Comparison of ENCODE assay signal across 23 cellular contexts in genomic region chr4:32163125-32163524, GRCh38.
"Had no signal": no experiment of that assay in that cellular context is flagged by ENCODE, and none has a peak within 500 bp of the region (broad histone marks: within the 10 kb centered on the region; RNA-seq: fewer than 3 reads in every experiment).

No MANE protein-coding gene starts in this region.

- H3K4me1 Mint-ChIP-seq: activated naive CD4-positive, alpha-beta T cell treated with anti-CD3 and anti-CD28 coated beads, Interleukin-2, amount 50 U/mL, for 24 hours; memory B cell; nephron had no signal

- H3K27ac Mint-ChIP-seq: activated CD8-positive, alpha-beta T cell treated with anti-CD3 and anti-CD28 coated beads, Interleukin-2, amount 10 ng/mL, durations not matched to agents 7 days and 5 days; activated naive CD4-positive, alpha-beta T cell treated with anti-CD3 and anti-CD28 coated beads, Interleukin-2, amount 50 U/mL, for 24 hours; memory B cell; nephron; stimulated activated naive CD8-positive, alpha-beta T cell treated with anti-CD3 and anti-CD28 coated beads, Interleukin-15, Interleukin-2, amounts not matched to agents 100 ng/mL and 50 ng/mL, for 24 hours had no signal

- H3K4me3 ChIP-seq: body of pancreas, cardiac muscle cell, heart right ventricle, pancreas, thyroid gland had no signal

- H3K36me3 Mint-ChIP-seq: activated naive CD4-positive, alpha-beta T cell treated with anti-CD3 and anti-CD28 coated beads, Interleukin-2, amount 50 U/mL, for 24 hours; memory B cell had no signal

- H3K9me3 ChIP-seq: body of pancreas, pancreas, thyroid gland had no signal

- H3K27me3 ChIP-seq: body of pancreas, cardiac muscle cell, heart right ventricle, pancreas, thyroid gland had no signal

- H3K9me3 Mint-ChIP-seq: activated naive CD4-positive, alpha-beta T cell treated with anti-CD3 and anti-CD28 coated beads, Interleukin-2, amount 50 U/mL, for 24 hours; nephron had no signal

- H3K4me3 Mint-ChIP-seq: activated CD8-positive, alpha-beta T cell treated with anti-CD3 and anti-CD28 coated beads, Interleukin-2, amount 10 ng/mL, durations not matched to agents 7 days and 5 days; activated naive CD4-positive, alpha-beta T cell treated with anti-CD3 and anti-CD28 coated beads, Interleukin-2, amount 50 U/mL, for 24 hours; memory B cell; nephron; stimulated activated naive CD8-positive, alpha-beta T cell treated with anti-CD3 and anti-CD28 coated beads, Interleukin-15, Interleukin-2, amounts not matched to agents 100 ng/mL and 50 ng/mL, for 24 hours had no signal

- H3K27ac ChIP-seq: body of pancreas, cardiac muscle cell, heart right ventricle, pancreas, thyroid gland, WERI-Rb-1 had no signal

- H3K4me1 ChIP-seq: body of pancreas, heart right ventricle, pancreas, thyroid gland had no signal

- DNase-seq: activated CD4-positive, alpha-beta T cell treated with anti-CD3 and anti-CD28 coated beads, Interleukin-2, amount 50 U/mL, for 1 hour; activated CD4-positive, CD25-positive, alpha-beta regulatory T cell treated with anti-CD3 and anti-CD28 coated beads, Interleukin-2, amount 50 U/mL, for 72 hours; activated CD8-positive, alpha-beta T cell treated with anti-CD3 and anti-CD28 coated beads, Interleukin-2, amount 10 ng/mL, durations not matched to agents 7 days and 5 days; activated gamma-delta T cell treated with Interleukin-2 at 50 U/mL for 16 hours; anterior cingulate cortex; body of pancreas; cortex of kidney; foreskin fibroblast; heart right ventricle; islet precursor cell; left colon; pancreas; right cardiac atrium; stimulated activated CD4-positive, alpha-beta T cell treated with anti-CD3 and anti-CD28 coated beads, Interleukin-12 subunit alpha, Interleukin-12 subunit beta, amount 100 ng/mL, for 4 hours; stimulated activated CD4-positive, alpha-beta T cell treated with anti-CD3 and anti-CD28 coated beads, Interleukin-4, amount 100 ng/mL, for 4 hours; substantia nigra; thyroid gland; WERI-Rb-1 had no signal

- ATAC-seq: activated CD8-positive, alpha-beta T cell treated with anti-CD3 and anti-CD28 coated beads, Interleukin-2, amount 10 ng/mL, durations not matched to agents 7 days and 5 days; body of pancreas; heart right ventricle; left colon; pancreas; right cardiac atrium had no signal

- H3K27me3 Mint-ChIP-seq: activated naive CD4-positive, alpha-beta T cell treated with anti-CD3 and anti-CD28 coated beads, Interleukin-2, amount 50 U/mL, for 24 hours; memory B cell; stimulated activated naive CD8-positive, alpha-beta T cell treated with anti-CD3 and anti-CD28 coated beads, Interleukin-15, Interleukin-2, amounts not matched to agents 100 ng/mL and 50 ng/mL, for 24 hours had no signal

- H3K36me3 ChIP-seq: cardiac muscle cell, heart right ventricle, pancreas, thyroid gland, WERI-Rb-1 had no signal
